ENCODE assay signal across 8 cellular contexts in genomic region chr4:68594678-68595077, GRCh38. TPM values are rescaled to one million over a fixed set of nuclear protein-coding genes. Genes with fewer than 3 reads are reported as not detected.
"Had no signal": no experiment of that assay in that cellular context is flagged by ENCODE, and none has a peak within 500 bp of the region (broad histone marks: within the 10 kb centered on the region; RNA-seq: fewer than 3 reads in every experiment).

No MANE protein-coding gene starts in this region.

- ATAC-seq: K562 had no signal

- H3K4me3 Mint-ChIP-seq: IgD-negative memory B cell had no signal

- H3K4me1 Mint-ChIP-seq: IgD-negative memory B cell had no signal

- H3K36me3 Mint-ChIP-seq: IgD-negative memory B cell had no signal

- DNase-seq: IMR-90, KBM-7 had no signal

- H3K27ac Mint-ChIP-seq: IgD-negative memory B cell had no signal

- H3K27me3 Mint-ChIP-seq: IgD-negative memory B cell had no signal

- FAIRE-seq: HTR-8/SVneo, K562 had no signal

- H3K27ac ChIP-seq: HL-60 had no signal

- H3K4me3 ChIP-seq: K562 had no signal

RNA-seq across cellular contexts. Expression of gene UGT2B17, which starts 18.6 kb away (rescaled TPM):
- total RNA-seq: HT-29, HT1080, IMR-90 had no signal
- polyA plus RNA-seq: IMR-90, K562 had no signal
